In the genomic region with DNA sequence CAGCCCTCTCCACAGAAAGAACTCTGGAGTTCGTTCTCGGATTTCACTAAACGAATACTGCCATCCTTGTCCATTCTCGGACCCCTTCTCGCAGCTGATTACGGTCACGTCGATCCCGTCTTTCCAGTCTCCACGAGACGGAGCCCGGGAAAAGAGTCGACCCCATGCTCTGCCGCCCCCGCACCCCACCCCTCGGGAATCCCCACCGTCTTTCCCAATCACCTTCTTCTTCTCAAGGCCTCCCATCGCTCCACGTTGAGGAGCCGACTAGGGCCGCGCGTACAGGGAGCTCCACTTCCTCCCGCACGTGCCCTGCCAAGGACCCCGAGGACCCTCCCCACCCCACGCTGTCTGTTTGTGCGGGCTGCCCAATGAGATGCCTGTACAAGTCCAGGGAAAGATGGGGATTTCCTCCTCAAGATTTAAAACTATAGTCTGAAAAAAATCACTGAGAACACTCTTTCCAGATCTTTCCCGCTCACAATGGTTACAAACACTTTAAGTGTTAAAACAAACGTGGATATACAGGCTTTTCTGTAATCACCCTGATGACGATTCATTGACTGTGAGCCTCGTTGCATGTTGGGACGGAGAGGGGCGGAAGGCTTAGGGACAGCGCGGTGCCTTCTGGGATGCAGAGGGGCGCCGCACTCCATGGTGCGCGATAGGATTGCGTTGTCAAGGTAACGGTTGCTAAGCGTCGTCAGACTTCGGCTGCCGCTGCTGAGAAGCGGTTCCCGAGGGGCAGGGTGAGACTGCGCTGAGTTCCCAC, we compare ENCODE assay signal across 1 cellular context.
TF ChIP-seq lines count a peak whose summit lies in the region.

A gene (minus strand): TSS at position 323 of the 772 bp plus-strand sequence. CDS start 77 bp downstream, at position 246.

TF ChIP-seq in HepG2, 621 proteins besides CTCF, POLR2A, EP300 and RAD21 (continued from another document and continues in another):
- TF ChIP-seq, protein P1, sequence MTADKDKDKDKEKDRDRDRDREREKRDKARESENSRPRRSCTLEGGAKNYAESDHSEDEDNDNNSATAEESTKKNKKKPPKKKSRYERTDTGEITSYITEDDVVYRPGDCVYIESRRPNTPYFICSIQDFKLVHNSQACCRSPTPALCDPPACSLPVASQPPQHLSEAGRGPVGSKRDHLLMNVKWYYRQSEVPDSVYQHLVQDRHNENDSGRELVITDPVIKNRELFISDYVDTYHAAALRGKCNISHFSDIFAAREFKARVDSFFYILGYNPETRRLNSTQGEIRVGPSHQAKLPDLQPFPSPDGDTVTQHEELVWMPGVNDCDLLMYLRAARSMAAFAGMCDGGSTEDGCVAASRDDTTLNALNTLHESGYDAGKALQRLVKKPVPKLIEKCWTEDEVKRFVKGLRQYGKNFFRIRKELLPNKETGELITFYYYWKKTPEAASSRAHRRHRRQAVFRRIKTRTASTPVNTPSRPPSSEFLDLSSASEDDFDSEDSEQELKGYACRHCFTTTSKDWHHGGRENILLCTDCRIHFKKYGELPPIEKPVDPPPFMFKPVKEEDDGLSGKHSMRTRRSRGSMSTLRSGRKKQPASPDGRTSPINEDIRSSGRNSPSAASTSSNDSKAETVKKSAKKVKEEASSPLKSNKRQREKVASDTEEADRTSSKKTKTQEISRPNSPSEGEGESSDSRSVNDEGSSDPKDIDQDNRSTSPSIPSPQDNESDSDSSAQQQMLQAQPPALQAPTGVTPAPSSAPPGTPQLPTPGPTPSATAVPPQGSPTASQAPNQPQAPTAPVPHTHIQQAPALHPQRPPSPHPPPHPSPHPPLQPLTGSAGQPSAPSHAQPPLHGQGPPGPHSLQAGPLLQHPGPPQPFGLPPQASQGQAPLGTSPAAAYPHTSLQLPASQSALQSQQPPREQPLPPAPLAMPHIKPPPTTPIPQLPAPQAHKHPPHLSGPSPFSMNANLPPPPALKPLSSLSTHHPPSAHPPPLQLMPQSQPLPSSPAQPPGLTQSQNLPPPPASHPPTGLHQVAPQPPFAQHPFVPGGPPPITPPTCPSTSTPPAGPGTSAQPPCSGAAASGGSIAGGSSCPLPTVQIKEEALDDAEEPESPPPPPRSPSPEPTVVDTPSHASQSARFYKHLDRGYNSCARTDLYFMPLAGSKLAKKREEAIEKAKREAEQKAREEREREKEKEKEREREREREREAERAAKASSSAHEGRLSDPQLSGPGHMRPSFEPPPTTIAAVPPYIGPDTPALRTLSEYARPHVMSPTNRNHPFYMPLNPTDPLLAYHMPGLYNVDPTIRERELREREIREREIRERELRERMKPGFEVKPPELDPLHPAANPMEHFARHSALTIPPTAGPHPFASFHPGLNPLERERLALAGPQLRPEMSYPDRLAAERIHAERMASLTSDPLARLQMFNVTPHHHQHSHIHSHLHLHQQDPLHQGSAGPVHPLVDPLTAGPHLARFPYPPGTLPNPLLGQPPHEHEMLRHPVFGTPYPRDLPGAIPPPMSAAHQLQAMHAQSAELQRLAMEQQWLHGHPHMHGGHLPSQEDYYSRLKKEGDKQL (CRISPR knock-in tag; IDR thresholded peaks at IDR 0.05; ENCODE audit: low read depth): no peak
- TF ChIP-seq ZNF709 (CRISPR knock-in tag; IDR thresholded peaks at IDR 0.05): no peak
- no peak for TF ChIP-seq PCBP1 (IDR thresholded peaks at IDR 0.05; ENCODE audit: borderline replicate concordance, low read depth, low read length)
- TF ChIP-seq ZNF720 (CRISPR knock-in tag; IDR thresholded peaks at IDR 0.05): no peak
- TF ChIP-seq ZNF230 (CRISPR knock-in tag; IDR thresholded peaks at IDR 0.05): no peak
- TF ChIP-seq, protein P2, sequence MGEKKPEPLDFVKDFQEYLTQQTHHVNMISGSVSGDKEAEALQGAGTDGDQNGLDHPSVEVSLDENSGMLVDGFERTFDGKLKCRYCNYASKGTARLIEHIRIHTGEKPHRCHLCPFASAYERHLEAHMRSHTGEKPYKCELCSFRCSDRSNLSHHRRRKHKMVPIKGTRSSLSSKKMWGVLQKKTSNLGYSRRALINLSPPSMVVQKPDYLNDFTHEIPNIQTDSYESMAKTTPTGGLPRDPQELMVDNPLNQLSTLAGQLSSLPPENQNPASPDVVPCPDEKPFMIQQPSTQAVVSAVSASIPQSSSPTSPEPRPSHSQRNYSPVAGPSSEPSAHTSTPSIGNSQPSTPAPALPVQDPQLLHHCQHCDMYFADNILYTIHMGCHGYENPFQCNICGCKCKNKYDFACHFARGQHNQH (CRISPR knock-in tag; IDR thresholded peaks at IDR 0.05): peak; percentile 65
- TF ChIP-seq, protein P3, sequence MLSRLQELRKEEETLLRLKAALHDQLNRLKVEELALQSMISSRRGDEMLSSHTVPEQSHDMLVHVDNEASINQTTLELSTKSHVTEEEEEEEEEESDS (CRISPR knock-in tag; IDR thresholded peaks at IDR 0.05; ENCODE audit: borderline replicate concordance): no peak
- 0 out of 2 replicates have a peak, but pooled peaks have one; percentile 14 for TF ChIP-seq NFKBIZ (CRISPR knock-in tag; IDR thresholded peaks at IDR 0.05)
- TF ChIP-seq, protein P4, sequence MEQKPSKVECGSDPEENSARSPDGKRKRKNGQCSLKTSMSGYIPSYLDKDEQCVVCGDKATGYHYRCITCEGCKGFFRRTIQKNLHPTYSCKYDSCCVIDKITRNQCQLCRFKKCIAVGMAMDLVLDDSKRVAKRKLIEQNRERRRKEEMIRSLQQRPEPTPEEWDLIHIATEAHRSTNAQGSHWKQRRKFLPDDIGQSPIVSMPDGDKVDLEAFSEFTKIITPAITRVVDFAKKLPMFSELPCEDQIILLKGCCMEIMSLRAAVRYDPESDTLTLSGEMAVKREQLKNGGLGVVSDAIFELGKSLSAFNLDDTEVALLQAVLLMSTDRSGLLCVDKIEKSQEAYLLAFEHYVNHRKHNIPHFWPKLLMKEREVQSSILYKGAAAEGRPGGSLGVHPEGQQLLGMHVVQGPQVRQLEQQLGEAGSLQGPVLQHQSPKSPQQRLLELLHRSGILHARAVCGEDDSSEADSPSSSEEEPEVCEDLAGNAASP (CRISPR knock-in tag; IDR thresholded peaks at IDR 0.05; ENCODE audit: borderline replicate concordance): 0 out of 2 replicates have a peak, but pooled peaks have one; percentile 4
- TF ChIP-seq ZNF562 (CRISPR knock-in tag; IDR thresholded peaks at IDR 0.05; ENCODE audit: borderline replicate concordance): no peak
- no peak for TF ChIP-seq CEBPB (IDR thresholded peaks at IDR 0.05; ENCODE audit: borderline replicate concordance, low read depth, low read length)
- TF ChIP-seq IKZF4 (CRISPR knock-in tag; IDR thresholded peaks at IDR 0.05; ENCODE audit: borderline replicate concordance, low read depth, not compliant biosample characterization): no peak
- TF ChIP-seq, protein P5, sequence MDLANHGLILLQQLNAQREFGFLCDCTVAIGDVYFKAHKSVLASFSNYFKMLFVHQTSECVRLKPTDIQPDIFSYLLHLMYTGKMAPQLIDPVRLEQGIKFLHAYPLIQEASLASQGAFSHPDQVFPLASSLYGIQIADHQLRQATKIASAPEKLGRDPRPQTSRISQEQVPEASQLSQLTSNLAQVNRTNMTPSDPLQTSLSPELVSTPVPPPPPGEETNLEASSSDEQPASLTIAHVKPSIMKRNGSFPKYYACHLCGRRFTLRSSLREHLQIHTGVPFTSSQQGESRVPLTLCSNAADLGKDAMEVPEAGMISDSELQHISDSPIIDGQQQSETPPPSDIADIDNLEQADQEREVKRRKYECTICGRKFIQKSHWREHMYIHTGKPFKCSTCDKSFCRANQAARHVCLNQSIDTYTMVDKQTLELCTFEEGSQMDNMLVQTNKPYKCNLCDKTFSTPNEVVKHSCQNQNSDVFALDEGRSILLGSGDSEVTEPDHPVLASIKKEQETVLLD (CRISPR knock-in tag; IDR thresholded peaks at IDR 0.05; ENCODE audit: low read depth): no peak
- TF ChIP-seq TOE1 (CRISPR knock-in tag; IDR thresholded peaks at IDR 0.05): no peak
- TF ChIP-seq ZNF225 (CRISPR knock-in tag; IDR thresholded peaks at IDR 0.05): no peak
- TF ChIP-seq, protein P6, sequence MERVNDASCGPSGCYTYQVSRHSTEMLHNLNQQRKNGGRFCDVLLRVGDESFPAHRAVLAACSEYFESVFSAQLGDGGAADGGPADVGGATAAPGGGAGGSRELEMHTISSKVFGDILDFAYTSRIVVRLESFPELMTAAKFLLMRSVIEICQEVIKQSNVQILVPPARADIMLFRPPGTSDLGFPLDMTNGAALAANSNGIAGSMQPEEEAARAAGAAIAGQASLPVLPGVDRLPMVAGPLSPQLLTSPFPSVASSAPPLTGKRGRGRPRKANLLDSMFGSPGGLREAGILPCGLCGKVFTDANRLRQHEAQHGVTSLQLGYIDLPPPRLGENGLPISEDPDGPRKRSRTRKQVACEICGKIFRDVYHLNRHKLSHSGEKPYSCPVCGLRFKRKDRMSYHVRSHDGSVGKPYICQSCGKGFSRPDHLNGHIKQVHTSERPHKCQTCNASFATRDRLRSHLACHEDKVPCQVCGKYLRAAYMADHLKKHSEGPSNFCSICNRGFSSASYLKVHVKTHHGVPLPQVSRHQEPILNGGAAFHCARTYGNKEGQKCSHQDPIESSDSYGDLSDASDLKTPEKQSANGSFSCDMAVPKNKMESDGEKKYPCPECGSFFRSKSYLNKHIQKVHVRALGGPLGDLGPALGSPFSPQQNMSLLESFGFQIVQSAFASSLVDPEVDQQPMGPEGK (CRISPR knock-in tag; IDR thresholded peaks at IDR 0.05): no peak
- TF ChIP-seq, protein P7, sequence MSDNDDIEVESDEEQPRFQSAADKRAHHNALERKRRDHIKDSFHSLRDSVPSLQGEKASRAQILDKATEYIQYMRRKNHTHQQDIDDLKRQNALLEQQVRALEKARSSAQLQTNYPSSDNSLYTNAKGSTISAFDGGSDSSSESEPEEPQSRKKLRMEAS (IDR thresholded peaks at IDR 0.05): peak; percentile 97
- TF ChIP-seq, protein P8, sequence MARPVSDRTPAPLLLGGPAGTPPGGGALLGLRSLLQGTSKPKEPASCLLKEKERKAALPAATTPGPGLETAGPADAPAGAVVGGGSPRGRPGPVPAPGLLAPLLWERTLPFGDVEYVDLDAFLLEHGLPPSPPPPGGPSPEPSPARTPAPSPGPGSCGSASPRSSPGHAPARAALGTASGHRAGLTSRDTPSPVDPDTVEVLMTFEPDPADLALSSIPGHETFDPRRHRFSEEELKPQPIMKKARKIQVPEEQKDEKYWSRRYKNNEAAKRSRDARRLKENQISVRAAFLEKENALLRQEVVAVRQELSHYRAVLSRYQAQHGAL (CRISPR knock-in tag; IDR thresholded peaks at IDR 0.05; ENCODE audit: not compliant biosample characterization): no peak
- TF ChIP-seq, protein P9, sequence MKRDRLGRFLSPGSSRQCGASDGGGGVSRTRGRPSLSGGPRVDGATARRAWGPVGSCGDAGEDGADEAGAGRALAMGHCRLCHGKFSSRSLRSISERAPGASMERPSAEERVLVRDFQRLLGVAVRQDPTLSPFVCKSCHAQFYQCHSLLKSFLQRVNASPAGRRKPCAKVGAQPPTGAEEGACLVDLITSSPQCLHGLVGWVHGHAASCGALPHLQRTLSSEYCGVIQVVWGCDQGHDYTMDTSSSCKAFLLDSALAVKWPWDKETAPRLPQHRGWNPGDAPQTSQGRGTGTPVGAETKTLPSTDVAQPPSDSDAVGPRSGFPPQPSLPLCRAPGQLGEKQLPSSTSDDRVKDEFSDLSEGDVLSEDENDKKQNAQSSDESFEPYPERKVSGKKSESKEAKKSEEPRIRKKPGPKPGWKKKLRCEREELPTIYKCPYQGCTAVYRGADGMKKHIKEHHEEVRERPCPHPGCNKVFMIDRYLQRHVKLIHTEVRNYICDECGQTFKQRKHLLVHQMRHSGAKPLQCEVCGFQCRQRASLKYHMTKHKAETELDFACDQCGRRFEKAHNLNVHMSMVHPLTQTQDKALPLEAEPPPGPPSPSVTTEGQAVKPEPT (CRISPR knock-in tag; IDR thresholded peaks at IDR 0.05; ENCODE audit: low read depth): 0 out of 2 replicates have a peak, but pooled peaks have one; percentile 64
- no peak for TF ChIP-seq CC2D1A (CRISPR knock-in tag; IDR thresholded peaks at IDR 0.05)
- TF ChIP-seq SNAI1 (CRISPR knock-in tag; IDR thresholded peaks at IDR 0.05; ENCODE audit: borderline replicate concordance): no peak
- no peak for TF ChIP-seq MLLT10 (CRISPR knock-in tag; IDR thresholded peaks at IDR 0.05)
- TF ChIP-seq ZFP1 (CRISPR knock-in tag; IDR thresholded peaks at IDR 0.05): peak; percentile 31; the same call in 1 of the 2 replicates
- peak; percentile 98 for TF ChIP-seq SAP130 (CRISPR knock-in tag; IDR thresholded peaks at IDR 0.05; ENCODE audit: low read depth)
- no peak for TF ChIP-seq ZNF790 (CRISPR knock-in tag; IDR thresholded peaks at IDR 0.05; ENCODE audit: borderline replicate concordance)
- TF ChIP-seq NRL (CRISPR knock-in tag; IDR thresholded peaks at IDR 0.05; ENCODE audit: borderline replicate concordance): no peak
- TF ChIP-seq ZBTB21 (CRISPR knock-in tag; IDR thresholded peaks at IDR 0.05): no peak
- TF ChIP-seq ZFYVE20 (CRISPR knock-in tag; IDR thresholded peaks at IDR 0.05; ENCODE audit: borderline replicate concordance, low read depth): no peak
- TF ChIP-seq ZMYM2 (CRISPR knock-in tag; IDR thresholded peaks at IDR 0.05): no peak
- no peak for TF ChIP-seq ZNF652 (CRISPR knock-in tag; IDR thresholded peaks at IDR 0.05; ENCODE audit: borderline replicate concordance, low read depth)
- TF ChIP-seq, protein P10, sequence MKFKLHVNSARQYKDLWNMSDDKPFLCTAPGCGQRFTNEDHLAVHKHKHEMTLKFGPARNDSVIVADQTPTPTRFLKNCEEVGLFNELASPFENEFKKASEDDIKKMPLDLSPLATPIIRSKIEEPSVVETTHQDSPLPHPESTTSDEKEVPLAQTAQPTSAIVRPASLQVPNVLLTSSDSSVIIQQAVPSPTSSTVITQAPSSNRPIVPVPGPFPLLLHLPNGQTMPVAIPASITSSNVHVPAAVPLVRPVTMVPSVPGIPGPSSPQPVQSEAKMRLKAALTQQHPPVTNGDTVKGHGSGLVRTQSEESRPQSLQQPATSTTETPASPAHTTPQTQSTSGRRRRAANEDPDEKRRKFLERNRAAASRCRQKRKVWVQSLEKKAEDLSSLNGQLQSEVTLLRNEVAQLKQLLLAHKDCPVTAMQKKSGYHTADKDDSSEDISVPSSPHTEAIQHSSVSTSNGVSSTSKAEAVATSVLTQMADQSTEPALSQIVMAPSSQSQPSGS (CRISPR knock-in tag; IDR thresholded peaks at IDR 0.05): peak; percentile 85
- no peak for TF ChIP-seq ZSCAN30 (CRISPR knock-in tag; IDR thresholded peaks at IDR 0.05)
- peak; percentile 93 for TF ChIP-seq SUZ12 (IDR thresholded peaks at IDR 0.05; ENCODE audit: low read depth, low read length)
- TF ChIP-seq SP140L (CRISPR knock-in tag; IDR thresholded peaks at IDR 0.05; ENCODE audit: borderline replicate concordance): no peak
- no peak; the same call in 1 of the 2 replicates for TF ChIP-seq ZNF792 (CRISPR knock-in tag; IDR thresholded peaks at IDR 0.05)
- TF ChIP-seq, protein P11, sequence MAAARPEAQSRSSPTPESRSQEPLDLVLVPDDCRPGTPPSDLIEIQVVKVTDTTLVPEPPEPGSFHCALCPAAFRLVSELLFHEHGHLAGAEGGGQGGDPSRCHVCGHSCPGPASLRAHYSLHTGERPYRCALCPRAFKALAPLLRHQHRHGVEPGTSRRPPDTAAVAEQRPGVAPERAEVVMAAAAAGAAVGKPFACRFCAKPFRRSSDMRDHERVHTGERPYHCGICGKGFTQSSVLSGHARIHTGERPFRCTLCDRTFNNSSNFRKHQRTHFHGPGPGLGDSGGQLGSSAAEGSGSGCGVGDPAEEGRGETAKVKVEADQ (CRISPR knock-in tag; IDR thresholded peaks at IDR 0.05; ENCODE audit: borderline replicate concordance): 0 out of 2 replicates have a peak, but pooled peaks have one; percentile 66
- TF ChIP-seq, protein P12, sequence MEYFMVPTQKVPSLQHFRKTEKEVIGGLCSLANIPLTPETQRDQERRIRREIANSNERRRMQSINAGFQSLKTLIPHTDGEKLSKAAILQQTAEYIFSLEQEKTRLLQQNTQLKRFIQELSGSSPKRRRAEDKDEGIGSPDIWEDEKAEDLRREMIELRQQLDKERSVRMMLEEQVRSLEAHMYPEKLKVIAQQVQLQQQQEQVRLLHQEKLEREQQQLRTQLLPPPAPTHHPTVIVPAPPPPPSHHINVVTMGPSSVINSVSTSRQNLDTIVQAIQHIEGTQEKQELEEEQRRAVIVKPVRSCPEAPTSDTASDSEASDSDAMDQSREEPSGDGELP (IDR thresholded peaks at IDR 0.05; ENCODE audit: borderline replicate concordance, low read depth): peak; percentile 47; the same call in 1 of the 2 replicates
- TF ChIP-seq SIX1 (CRISPR knock-in tag; IDR thresholded peaks at IDR 0.05; ENCODE audit: borderline replicate concordance): no peak
- TF ChIP-seq RFX5 (IDR thresholded peaks at IDR 0.05; ENCODE audit: low read depth, low read length): peak; percentile 91
